ENCODE assay signal across 17 cellular contexts in genomic region chr17:57628421-57628820, GRCh38.
"Had no signal": no experiment of that assay in that cellular context is flagged by ENCODE, and none has a peak within 500 bp of the region (broad histone marks: within the 10 kb centered on the region; RNA-seq: fewer than 3 reads in every experiment).

No MANE protein-coding gene starts in this region.

- DNase-seq: activated CD4-positive, alpha-beta T cell treated with anti-CD3 and anti-CD28 coated beads, Interleukin-2, amount 10 ng/mL, durations not matched to agents 24 days and 14 days; activated naive CD8-positive, alpha-beta T cell treated with anti-CD3 and anti-CD28 coated beads, Interleukin-2, amount 50 U/mL, for 24 hours; aorta; dermis blood vessel endothelial cell; foreskin melanocyte; head of caudate nucleus; immature natural killer cell; stimulated activated CD4-positive, alpha-beta T cell treated with anti-CD3 and anti-CD28 coated beads, Interleukin-15, amount 100 ng/mL, for 24 hours; stimulated activated CD4-positive, alpha-beta T cell treated with anti-CD3 and anti-CD28 coated beads, Interleukin-4, amount 100 ng/mL, for 1 hour; stimulated activated naive CD8-positive, alpha-beta T cell treated with anti-CD3 and anti-CD28 coated beads, Interleukin-15, Interleukin-2, amounts not matched to agents 100 U/mL and 50 U/mL, for 24 hours; T-helper 17 cell; trophoblast cell had no signal

- H3K27ac ChIP-seq: epithelial cell of prostate, parathyroid adenoma had no signal

- H3K9ac ChIP-seq: parathyroid adenoma had no signal

- ATAC-seq: activated naive CD8-positive, alpha-beta T cell treated with anti-CD3 and anti-CD28 coated beads, Interleukin-2, amount 50 U/mL, for 24 hours; stimulated activated naive CD8-positive, alpha-beta T cell treated with anti-CD3 and anti-CD28 coated beads, Interleukin-15, Interleukin-2, amounts not matched to agents 100 U/mL and 50 U/mL, for 24 hours; T-helper 17 cell; WTC11 had no signal

- FAIRE-seq: bronchial epithelial cell had no signal

- H3K27ac Mint-ChIP-seq: activated naive CD8-positive, alpha-beta T cell treated with anti-CD3 and anti-CD28 coated beads, Interleukin-2, amount 50 U/mL, for 24 hours; activated T-helper 1 cell treated with anti-CD3 and anti-CD28 coated beads, Interleukin-12 subunit alpha, Interleukin-12 subunit beta, Interleukin-2, Interleukin-4 antibody, amounts not matched to agents 30 ng/mL and 10 ng/mL and 1 ng/mL, durations not matched to agents 14 hours and 24 hours and 36 hours; T-helper 17 cell; WTC11 had no signal

- H3K4me1 Mint-ChIP-seq: WTC11 had no signal

- H3K4me3 Mint-ChIP-seq: activated CD4-positive, alpha-beta T cell treated with anti-CD3 and anti-CD28 coated beads, Interleukin-2, amount 10 ng/mL, durations not matched to agents 24 days and 14 days; activated naive CD8-positive, alpha-beta T cell treated with anti-CD3 and anti-CD28 coated beads, Interleukin-2, amount 50 U/mL, for 24 hours; activated T-helper 1 cell treated with anti-CD3 and anti-CD28 coated beads, Interleukin-12 subunit alpha, Interleukin-12 subunit beta, Interleukin-2, Interleukin-4 antibody, amounts not matched to agents 30 ng/mL and 10 ng/mL and 1 ng/mL, durations not matched to agents 14 hours and 24 hours and 36 hours; immature natural killer cell; T-helper 17 cell; WTC11 had no signal

- H3K36me3 Mint-ChIP-seq: WTC11 had no signal

- H2AFZ ChIP-seq: parathyroid adenoma had no signal

- H3K27me3 Mint-ChIP-seq: activated CD4-positive, alpha-beta T cell treated with anti-CD3 and anti-CD28 coated beads, Interleukin-2, amount 10 ng/mL, durations not matched to agents 24 days and 14 days; activated naive CD8-positive, alpha-beta T cell treated with anti-CD3 and anti-CD28 coated beads, Interleukin-2, amount 50 U/mL, for 24 hours; T-helper 17 cell had no signal

- H3K9me3 Mint-ChIP-seq: activated CD4-positive, alpha-beta T cell treated with anti-CD3 and anti-CD28 coated beads, Interleukin-2, amount 10 ng/mL, durations not matched to agents 24 days and 14 days; activated naive CD8-positive, alpha-beta T cell treated with anti-CD3 and anti-CD28 coated beads, Interleukin-2, amount 50 U/mL, for 24 hours; activated T-helper 1 cell treated with anti-CD3 and anti-CD28 coated beads, Interleukin-12 subunit alpha, Interleukin-12 subunit beta, Interleukin-2, Interleukin-4 antibody, amounts not matched to agents 30 ng/mL and 10 ng/mL and 1 ng/mL, durations not matched to agents 14 hours and 24 hours and 36 hours; immature natural killer cell; WTC11 had no signal
